ENCODE assay signal across 8 cellular contexts in the genomic region with DNA sequence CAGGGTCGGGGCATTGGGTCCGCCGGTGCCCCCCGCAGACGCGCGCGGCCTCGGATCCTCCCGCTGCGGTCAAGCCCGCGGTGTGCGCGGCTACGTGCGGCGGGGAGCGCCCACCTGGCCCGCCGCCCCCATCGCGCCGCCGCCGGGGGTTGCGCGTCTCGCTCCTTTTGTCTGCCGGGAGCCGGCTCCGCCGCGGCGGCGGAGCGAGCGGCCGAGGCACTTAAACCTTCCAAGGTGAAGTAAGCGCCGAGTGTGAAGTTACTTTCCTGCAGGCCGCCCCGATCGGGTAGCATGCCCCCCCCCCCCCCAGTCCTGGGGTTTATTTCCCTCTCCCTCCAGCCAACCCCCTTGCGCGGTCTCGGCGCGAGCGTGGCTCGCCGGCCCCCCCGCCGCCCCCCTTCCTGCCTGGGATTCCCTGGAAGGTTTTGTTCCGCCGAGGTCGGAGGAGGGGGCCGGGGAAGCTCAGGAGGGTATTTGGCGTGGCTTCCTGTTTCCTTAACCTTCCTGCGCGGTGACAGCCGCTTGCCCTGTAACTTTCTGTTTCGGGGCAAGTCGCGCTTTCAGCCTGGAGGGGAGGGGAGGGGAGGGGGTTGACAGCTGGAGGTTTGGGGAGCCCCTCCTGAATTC. TPM values are rescaled to one million over a fixed set of nuclear protein-coding genes. Genes with fewer than 3 reads are reported as not detected.
A peak's percentile ranks its signal among the peaks of the same experiment; 100 is the strongest.
DNase-seq lines count a peak whose midpoint lies in the region; ATAC-seq and TF ChIP-seq lines count a peak whose summit lies in the region.

No MANE protein-coding gene starts in this region.

- DNase-seq in EL (peak; percentile 58), HL-60 (ENCODE audit: low read depth in 1 of 2, low spot score in 1 of 2) (peak in 1 of 2 experiments; percentile 60), T-cell (peak in 31 of 34 experiments; percentile 34 to 68 (median 52)), astrocyte of the spinal cord (ENCODE audit: low read depth, low spot score) (peak; percentile 24), immature natural killer cell (peak; percentile 69 to 74 (median 72)), retina (no peak)
- DNase-seq in stimulated activated CD4-positive, alpha-beta T cell treated with anti-CD3 and anti-CD28 coated beads, Interleukin-4, amount 100 ng/mL, for 24 hours: peak; percentile 62

- ATAC-seq in T-cell (replicated peaks in 1 of 4) (peak; percentile 44 to 51 (median 50)), GM21360 (IDR thresholded peaks at IDR 0.05; ENCODE audit: unreplicated experiment) (no peak)

- peak overlapping the region; percentile 83 to 93 for H3K27ac Mint-ChIP-seq in T-cell
- H3K27ac Mint-ChIP-seq in immature natural killer cell: peak overlapping the region; percentile 92 to 99 (median 96)

- H3K27ac ChIP-seq in HL-60 (replicated peaks): peak overlapping the region; percentile 98

- H3K4me1 Mint-ChIP-seq in T-cell (peaks cover 39 to 45% (median 40%) of the 10 kb centered on the region in 3 donors), immature natural killer cell (peaks cover 60 to 64% of the 10 kb centered on the region in 2 donors)

- H3K27me3 ChIP-seq in HL-60 (ENCODE audit: insufficient read depth, poor library complexity, severe bottlenecking): no peaks in the 10 kb centered on the region

- in situ Hi-C loops in astrocyte of the spinal cord (cut with HindIII; ENCODE audit: low sequenced_read_pairs): no loop called here

- TF ChIP-seq CTCF in HL-60 (IDR thresholded peaks at IDR 0.05; ENCODE audit: insufficient read depth, low read length) (no peak), astrocyte of the spinal cord (IDR thresholded peaks at IDR 0.05; ENCODE audit: low read depth, low read length) (no peak)

- CTCF ChIA-PET in T-cell (lab: Charles Lee): interaction anchor here (0.6 to 1.8 kb wide), 9 partner anchors 33 to 226 kb away, joined by 3 to 8 read pairs (median 4); partner anchors contain the start of gene GSE1 (in 1 of the 2)

- H3K4me3 Mint-ChIP-seq in T-cell (peak overlapping the region; percentile 78 to 89 (median 79)), immature natural killer cell (peak overlapping the region; percentile 90 to 96 (median 94))

- H3K36me3 Mint-ChIP-seq in T-cell (peaks cover 2% of the 10 kb centered on the region), immature natural killer cell (no peaks in the 10 kb centered on the region)

- peak overlapping the region; percentile 64 for H3K4me3 ChIP-seq in HL-60 (replicated peaks; ENCODE audit: insufficient read depth, low read length)
- peak overlapping the region; percentile 73 for H3K4me3 ChIP-seq in astrocyte of the spinal cord (ENCODE audit: low read depth, low read length)

- H3K27me3 Mint-ChIP-seq in T-cell: no peaks in the 10 kb centered on the region
- peaks cover 40 to 50% (median 47%) of the 10 kb centered on the region in 3 donors for H3K27me3 Mint-ChIP-seq in immature natural killer cell (ENCODE audit: low read depth in 3 of 3)

- no peaks in the 10 kb centered on the region for H3K9me3 Mint-ChIP-seq in T-cell
- H3K9me3 Mint-ChIP-seq in immature natural killer cell: peaks cover 0 to 2% (median 0%) of the 10 kb centered on the region in 6 donors

- POLR2A ChIA-PET in T-cell (lab: Charles Lee): interaction anchor here (0.5 to 0.9 kb wide), 4 partner anchors 10 to 862 kb away, joined by 3 to 4 read pairs (median 4); no protein-coding TSS in a partner anchor

RNA-seq across cellular contexts. Expression of gene GSE1, which starts 56.6 kb away (rescaled TPM):
- 10 to 100 TPM; 29.1 to 61.7 (median 37.4) TPM for total RNA-seq in T-cell
- polyA plus RNA-seq in immature natural killer cell: 1 to 10 TPM in 2 of 3 donors, under 1 TPM in 1; 0.15 to 9.4 (median 2.9) TPM
